22 cellular contexts compared by ENCODE assay signal in genomic region chr3:52182691-52183090, GRCh38. TPM values are rescaled to one million over a fixed set of nuclear protein-coding genes. Genes with fewer than 3 reads are reported as not detected.
A peak's percentile ranks its signal among the peaks of the same experiment; 100 is the strongest.
DNase-seq lines count a peak whose midpoint lies in the region; ATAC-seq lines count a peak whose summit lies in the region.
"Had no signal": no experiment of that assay in that cellular context is flagged by ENCODE, and none has a peak within 500 bp of the region (broad histone marks: within the 10 kb centered on the region; RNA-seq: fewer than 3 reads in every experiment).

No MANE protein-coding gene starts in this region.

- no peak for DNase-seq in activated CD8-positive, alpha-beta memory T cell treated with anti-CD3 and anti-CD28 coated beads, Interleukin-2, amount 10 ng/mL, durations not matched to agents 7 days and 5 days
- DNase-seq in activated CD8-positive, alpha-beta memory T cell treated with anti-CD3 and anti-CD28 coated beads for 24 hours = no peak
- DNase-seq in T-helper 17 cell (no peak), immature natural killer cell (no peak), posterior vena cava (ENCODE audit: low spot score) (peak; percentile 50), DMS 273 treated with DMSO at 0.1 percent for 48 hours (lab: John Stamatoyannopoulos, UW) (no peak), H4 (ENCODE audit: low spot score) (no peak), HK-2 (ENCODE audit: unreplicated experiment) (no peak)
- DNase-seq: 8988T, C1 segment of cervical spinal cord, EL, Kasumi-1, NCI-H1417, NCI-H1694 treated with DMSO at 0.1 percent for 48 hours, NCI-H2081 treated with DMSO at 0.1 percent for 48 hours, NCI-H2171 treated with DMSO at 0.1 percent for 48 hours, NCI-H524 treated with DMSO at 0.1 percent for 48 hours, NCI-H82 had no signal

- no peaks in the 10 kb centered on the region for H3K9me3 ChIP-seq in T-helper 17 cell (ENCODE audit: control insufficient read depth, low read length, poor library complexity, severe bottlenecking)

- H3K9me3 Mint-ChIP-seq in activated CD8-positive, alpha-beta memory T cell treated with anti-CD3 and anti-CD28 coated beads, Interleukin-2, amount 10 ng/mL, durations not matched to agents 7 days and 5 days (ENCODE audit: low read depth) = no peaks in the 10 kb centered on the region
- H3K9me3 Mint-ChIP-seq in immature natural killer cell = no peaks in the 10 kb centered on the region
- H3K9me3 Mint-ChIP-seq: IgD-negative memory B cell had no signal

- CTCF ChIA-PET in activated CD8-positive, alpha-beta memory T cell treated with anti-CD3 and anti-CD28 coated beads, Interleukin-2, amount 10 ng/mL, durations not matched to agents 7 days and 5 days (lab: Charles Lee) = interaction anchor here (1.0 to 3.3 kb wide), 4 partner anchors 10 to 241 kb away, joined by 3 to 12 read pairs (median 4); partner anchors contain the start of gene RRP9

- H3K27ac Mint-ChIP-seq in activated CD8-positive, alpha-beta memory T cell treated with anti-CD3 and anti-CD28 coated beads, Interleukin-2, amount 10 ng/mL, durations not matched to agents 7 days and 5 days = peak overlapping the region; percentile 6
- H3K27ac Mint-ChIP-seq in T-helper 17 cell (peak overlapping the region; percentile 74), immature natural killer cell (peak overlapping the region; percentile 38 to 87 (median 54))
- H3K27ac Mint-ChIP-seq: IgD-negative memory B cell had no signal

- intact Hi-C loops in posterior vena cava (cut with DNase I) = no loop called here

- H3K4me1 Mint-ChIP-seq in activated CD8-positive, alpha-beta memory T cell treated with anti-CD3 and anti-CD28 coated beads, Interleukin-2, amount 10 ng/mL, durations not matched to agents 7 days and 5 days = peaks cover 25% of the 10 kb centered on the region
- H3K4me1 Mint-ChIP-seq in T-helper 17 cell = peaks cover 26% of the 10 kb centered on the region
- peaks cover 29 to 34% of the 10 kb centered on the region in 2 donors for H3K4me1 Mint-ChIP-seq in immature natural killer cell

- no peaks in the 10 kb centered on the region for H3K27me3 Mint-ChIP-seq in activated CD8-positive, alpha-beta memory T cell treated with anti-CD3 and anti-CD28 coated beads, Interleukin-2, amount 10 ng/mL, durations not matched to agents 7 days and 5 days
- H3K27me3 Mint-ChIP-seq in T-helper 17 cell (no peaks in the 10 kb centered on the region), immature natural killer cell (ENCODE audit: low read depth in 3 of 3) (peaks cover 0 to 2% (median 2%) of the 10 kb centered on the region in 3 donors)
- H3K27me3 Mint-ChIP-seq: IgD-negative memory B cell had no signal

- no peaks in the 10 kb centered on the region for H3K36me3 Mint-ChIP-seq in activated CD8-positive, alpha-beta memory T cell treated with anti-CD3 and anti-CD28 coated beads, Interleukin-2, amount 10 ng/mL, durations not matched to agents 7 days and 5 days
- H3K36me3 Mint-ChIP-seq in T-helper 17 cell (ENCODE audit: low read depth) (no peaks in the 10 kb centered on the region), immature natural killer cell (no peaks in the 10 kb centered on the region)

- no peak overlapping the region for H3K4me3 Mint-ChIP-seq in activated CD8-positive, alpha-beta memory T cell treated with anti-CD3 and anti-CD28 coated beads, Interleukin-2, amount 10 ng/mL, durations not matched to agents 7 days and 5 days
- H3K4me3 Mint-ChIP-seq in T-helper 17 cell (peak overlapping the region; percentile 28), immature natural killer cell (peak overlapping the region; percentile 11 to 66 (median 62))
- H3K4me3 Mint-ChIP-seq: IgD-negative memory B cell had no signal

- no peak for ATAC-seq in activated CD8-positive, alpha-beta memory T cell treated with anti-CD3 and anti-CD28 coated beads, Interleukin-2, amount 10 ng/mL, durations not matched to agents 7 days and 5 days
- ATAC-seq in T-helper 17 cell = no peak
- ATAC-seq: Panc1 had no signal

RNA-seq across cellular contexts. Expression of gene ALAS1, which starts 15.3 kb away (rescaled TPM):
- 10 to 100 TPM; 61.3 to 84.2 TPM for total RNA-seq in activated CD8-positive, alpha-beta memory T cell treated with anti-CD3 and anti-CD28 coated beads, Interleukin-2, amount 10 ng/mL, durations not matched to agents 7 days and 5 days
- total RNA-seq in T-helper 17 cell = 10 to 100 TPM; 14.4 to 15.6 TPM
- polyA plus RNA-seq in immature natural killer cell = 10 to 100 TPM; 18.0 to 37.0 (median 27.4) TPM
- total RNA-seq in posterior vena cava = 10 to 100 TPM; 28.5 to 31.4 TPM
- 28.5 and 37.4 TPM in 2 replicates for total RNA-seq in H4 (2014; rRNA removed; shearing (Covaris generic))

RNA-seq across cellular contexts. Expression of gene POC1A, which starts 28.5 kb away (rescaled TPM):
- 10 to 100 TPM; 29.3 to 29.5 TPM for total RNA-seq in activated CD8-positive, alpha-beta memory T cell treated with anti-CD3 and anti-CD28 coated beads, Interleukin-2, amount 10 ng/mL, durations not matched to agents 7 days and 5 days
- total RNA-seq in T-helper 17 cell = 1 to 10 TPM in 1 of 2 donors, under 1 TPM in 1; 0.47 to 1.4 TPM
- polyA plus RNA-seq in immature natural killer cell = 1 to 10 TPM in 2 of 3 donors, not detected in 1; 2.9 to 4.0 TPM
- total RNA-seq in posterior vena cava = 1 to 10 TPM; 1.7 to 1.9 TPM
- total RNA-seq in H4 (2014; rRNA removed; shearing (Covaris generic)) = 5.9 and 8.1 TPM in 2 replicates

RNA-seq across cellular contexts. Expression of gene TLR9, which starts 42.8 kb away (rescaled TPM):
- under 1 TPM in 1 of 2 experiments, not detected in 1; 0.64 TPM for total RNA-seq in activated CD8-positive, alpha-beta memory T cell treated with anti-CD3 and anti-CD28 coated beads, Interleukin-2, amount 10 ng/mL, durations not matched to agents 7 days and 5 days
- total RNA-seq in T-helper 17 cell = under 1 TPM in 1 of 2 donors, not detected in 1; 0.42 TPM
- not detected for polyA plus RNA-seq in immature natural killer cell
- under 1 TPM; 0.46 to 0.52 TPM for total RNA-seq in posterior vena cava
- total RNA-seq in H4 (2014; rRNA removed; shearing (Covaris generic)) = not detected in 2 replicates
- total RNA-seq: H1, MCF 10A had no signal

RNA-seq across cellular contexts. Expression of gene TWF2, which starts 56.3 kb away (rescaled TPM):
- 100 to 1,000 TPM; 110 to 131 TPM for total RNA-seq in activated CD8-positive, alpha-beta memory T cell treated with anti-CD3 and anti-CD28 coated beads, Interleukin-2, amount 10 ng/mL, durations not matched to agents 7 days and 5 days
- total RNA-seq in T-helper 17 cell = 10 to 100 TPM; 44.8 to 48.2 TPM
- polyA plus RNA-seq in immature natural killer cell = 100 to 1,000 TPM in 2 of 3 donors, 10 to 100 TPM in 1; 96.4 to 159 (median 143) TPM
- total RNA-seq in posterior vena cava = 10 to 100 TPM; 40.0 to 51.0 TPM
- total RNA-seq in H4 (2014; rRNA removed; shearing (Covaris generic)) = 67.0 and 78.4 TPM in 2 replicates

Comparison
In these comparisons a context has a peak if more than half of its experiments do, and no peak if none do; other contexts are left out.
1. H3K27ac Mint-ChIP-seq: peak in every context shown above with its lines; median percentile 74 in T-helper 17 cell; 54 in immature natural killer cell; 6 in activated CD8-positive, alpha-beta memory T cell treated with anti-CD3 and anti-CD28 coated beads, Interleukin-2, amount 10 ng/mL, durations not matched to agents 7 days and 5 days.